11 cellular contexts compared by ENCODE assay signal in genomic region chr14:76867536-76868452, GRCh38. TPM values are rescaled to one million over a fixed set of nuclear protein-coding genes. Genes with fewer than 3 reads are reported as not detected.
DNase-seq lines count a peak whose midpoint lies in the region; ATAC-seq and TF ChIP-seq lines count a peak whose summit lies in the region.
"Had no signal": no experiment of that assay in that cellular context is flagged by ENCODE, and none has a peak within 500 bp of the region (broad histone marks: within the 10 kb centered on the region; RNA-seq: fewer than 3 reads in every experiment).

No MANE protein-coding gene starts in this region.

- TF ChIP-seq EP300 in stomach (IDR thresholded peaks at IDR 0.05), result no peak

- WGBS in stomach, 5 donors, result 64 to 82% (median 77%) methylated on average over 24 to 25 of the region's 25 CpGs

- H3K9me3 ChIP-seq in stomach, result no peaks in the 10 kb centered on the region

- no peaks in the 10 kb centered on the region for H3K36me3 ChIP-seq in stomach

- peak; percentile 29 for DNase-seq in DMS 273 (lab: John Stamatoyannopoulos, UW; ENCODE audit: unreplicated experiment)
- no peak for DNase-seq in DMS 273 treated with DMSO at 0.1 percent for 48 hours (lab: John Stamatoyannopoulos, UW)
- DNase-seq in activated CD4-positive, alpha-beta T cell treated with anti-CD3 and anti-CD28 coated beads for 1 hour, result peak; percentile 24
- DNase-seq in foreskin keratinocyte, result no peak
- peak; percentile 38 for DNase-seq in stomach
- no peak for DNase-seq in D341Med (ENCODE audit: low spot score)
- DNase-seq in NCI-H1436 (lab: John Stamatoyannopoulos, UW), result no peak
- no peak for DNase-seq in NCI-H526 treated with DMSO at 0.1 percent for 48 hours (lab: John Stamatoyannopoulos, UW)

- no peak for TF ChIP-seq CTCF in foreskin keratinocyte (conservative IDR thresholded peaks at IDR 0.05)
- no peak for TF ChIP-seq CTCF in stomach (IDR thresholded peaks at IDR 0.05)

- peaks cover 29% of the 10 kb centered on the region for H3K27me3 ChIP-seq in foreskin keratinocyte
- H3K27me3 ChIP-seq in stomach, result peaks cover 0 to 33% (median 0%) of the 10 kb centered on the region in 3 donors

- peak; percentile 30 for ATAC-seq in foreskin keratinocyte
- ATAC-seq: Panc1 had no signal

- intact Hi-C loops in stomach (cut with DNase I; ENCODE audit: low total_unique reads), result no loop called here

- no peak overlapping the region for H3K4me3 ChIP-seq in stomach

- H3K27ac ChIP-seq in foreskin keratinocyte (no peak overlapping the region), stomach (no peak overlapping the region)
- H3K27ac ChIP-seq: 22Rv1 had no signal

- TF ChIP-seq POLR2A in stomach (IDR thresholded peaks at IDR 0.05), result no peak

- H3K4me1 ChIP-seq in foreskin keratinocyte, result no peaks in the 10 kb centered on the region
- peaks cover 0 to 11% (median 0%) of the 10 kb centered on the region in 4 donors for H3K4me1 ChIP-seq in stomach

RNA-seq across cellular contexts. Expression of gene LRRC74A, which starts 41.6 kb away (rescaled TPM):
- total RNA-seq in foreskin keratinocyte (not detected in 2 replicates), stomach (not detected)
- polyA plus RNA-seq in foreskin keratinocyte (not detected in 2 replicates), stomach (not detected)
- total RNA-seq: cerebellum had no signal

RNA-seq across cellular contexts. Expression of gene ANGEL1, which starts 55.1 kb away (rescaled TPM):
- total RNA-seq in foreskin keratinocyte (9.5 and 10.1 TPM in 2 replicates), stomach (10 to 100 TPM in 4 of 5 donors, 1 to 10 TPM in 1; 7.8 to 32.6 (median 18.0) TPM)
- polyA plus RNA-seq in foreskin keratinocyte (3.5 and 5.1 TPM in 2 replicates), stomach (1 to 10 TPM; 2.3 to 4.5 (median 4.2) TPM)

Comparison
In these comparisons a context has a peak if more than half of its experiments do, and no peak if none do; other contexts are left out.
1. DNase-seq: peak in DMS 273 (single experiment), activated CD4-positive, alpha-beta T cell treated with anti-CD3 and anti-CD28 coated beads for 1 hour (single experiment) and stomach (single experiment); none in DMS 273 treated with DMSO at 0.1 percent for 48 hours (single experiment), foreskin keratinocyte (0 of 2), D341Med (single experiment), NCI-H1436 (single experiment) and NCI-H526 treated with DMSO at 0.1 percent for 48 hours (single experiment).